Comparison of ENCODE assay signal across 16 cellular contexts in the genomic region with DNA sequence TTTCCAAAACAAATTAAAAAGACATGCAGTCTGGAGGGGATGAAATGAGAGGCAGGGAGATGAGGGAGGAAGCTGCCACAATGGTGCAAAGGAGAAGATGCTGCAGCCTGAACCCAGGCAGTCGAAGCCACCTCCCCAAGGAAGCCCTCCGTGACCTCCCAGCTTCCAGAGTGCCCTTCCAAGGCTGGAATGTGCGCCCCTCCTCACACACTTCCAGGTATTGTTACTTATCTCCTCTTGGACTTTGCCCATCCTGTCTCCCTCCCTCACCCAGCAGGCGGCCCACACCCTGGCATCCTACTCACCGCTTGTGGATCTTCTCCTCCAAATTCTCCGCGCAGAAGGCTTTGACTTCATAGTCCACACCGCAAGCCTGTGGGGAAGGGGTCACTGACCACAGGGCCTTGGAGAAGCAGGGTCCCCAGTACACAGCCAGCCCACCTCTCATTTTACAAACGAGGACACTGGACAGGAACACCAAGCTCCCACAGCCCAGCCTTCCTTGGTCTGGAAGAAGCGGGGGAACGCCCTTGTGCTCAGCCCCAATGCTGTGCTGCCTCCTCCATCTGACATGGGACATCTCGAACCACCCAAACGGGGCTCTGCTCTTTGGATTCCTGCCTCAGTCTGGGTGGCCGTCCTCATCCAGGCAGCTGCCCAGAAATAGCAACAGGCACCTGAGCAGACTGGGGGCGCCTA. TPM values are rescaled to one million over a fixed set of nuclear protein-coding genes. Genes with fewer than 3 reads are reported as not detected.
A peak's percentile ranks its signal among the peaks of the same experiment; 100 is the strongest.
DNase-seq lines count a peak whose midpoint lies in the region; ATAC-seq, FAIRE-seq and TF ChIP-seq lines count a peak whose summit lies in the region.
"Had no signal": no experiment of that assay in that cellular context is flagged by ENCODE, and none has a peak within 500 bp of the region (broad histone marks: within the 10 kb centered on the region; RNA-seq: fewer than 3 reads in every experiment).

No MANE protein-coding gene starts in this region.

- no peaks in the 10 kb centered on the region for H3K9me3 Mint-ChIP-seq in T-cell
- H3K9me3 Mint-ChIP-seq: brain had no signal

- in situ Hi-C loops in brain microvascular endothelial cell (cut with HindIII; ENCODE audit: low pct_ligation_motif_present, low sequenced_read_pairs): no loop called here

- TF ChIP-seq CTCF in osteoblast (IDR thresholded peaks at IDR 0.05; ENCODE audit: extremely low read depth, low read depth, low read length): no peak
- TF ChIP-seq CTCF in brain microvascular endothelial cell (IDR thresholded peaks at IDR 0.05; ENCODE audit: low read depth, low read length, missing control alignments): no peak

- H3K79me2 ChIP-seq in osteoblast (ENCODE audit: insufficient read depth, low read length): no peaks in the 10 kb centered on the region

- H3K27me3 ChIP-seq in BLaER1 (no peaks in the 10 kb centered on the region), osteoblast (ENCODE audit: insufficient read depth, low read length) (no peaks in the 10 kb centered on the region), brain microvascular endothelial cell (replicated peaks) (no peaks in the 10 kb centered on the region)

- H3K4me3 ChIP-seq in BLaER1: no peak overlapping the region
- no peak overlapping the region for H3K4me3 ChIP-seq in osteoblast (ENCODE audit: insufficient read depth, low read length)
- no peak overlapping the region for H3K4me3 ChIP-seq in brain microvascular endothelial cell (ENCODE audit: low read depth, low read length)
- H3K4me3 ChIP-seq: psoas muscle, thoracic aorta had no signal

- no peaks in the 10 kb centered on the region for H3K27me3 Mint-ChIP-seq in T-cell
- H3K27me3 Mint-ChIP-seq: brain had no signal

- no peak for ATAC-seq in T-cell (replicated peaks in 1 of 4)
- peak; percentile 12 for ATAC-seq in left ventricle myocardium superior
- ATAC-seq in GM19463 (IDR thresholded peaks at IDR 0.05; ENCODE audit: unreplicated experiment): no peak

- H3K36me3 Mint-ChIP-seq in T-cell: peaks cover 20% of the 10 kb centered on the region

- H3K4me2 ChIP-seq in BLaER1 (peak overlapping the region; percentile 55), osteoblast (ENCODE audit: insufficient read depth, low read length) (no peak overlapping the region)

- H3K27ac ChIP-seq in BLaER1 (peak overlapping the region; percentile 5; the same call in 1 of the 2 replicates), osteoblast (ENCODE audit: low read depth, low read length) (no peak overlapping the region), brain microvascular endothelial cell (no peak overlapping the region)
- H3K27ac ChIP-seq: psoas muscle, thoracic aorta had no signal

- no peak overlapping the region for H3K9ac ChIP-seq in BLaER1

- H3K9me3 ChIP-seq in BLaER1 (no peaks in the 10 kb centered on the region), osteoblast (ENCODE audit: low read depth, low read length) (no peaks in the 10 kb centered on the region)
- H3K9me3 ChIP-seq: psoas muscle, thoracic aorta had no signal

- no peak for TF ChIP-seq POLR2A in GM12891 (IDR thresholded peaks at IDR 0.05; ENCODE audit: low read depth, low read length)

- peak overlapping the region; percentile 57 to 78 for H3K27ac Mint-ChIP-seq in T-cell

- peaks cover 74% of the 10 kb centered on the region for H3K4me1 ChIP-seq in BLaER1
- no peaks in the 10 kb centered on the region for H3K4me1 ChIP-seq in osteoblast (ENCODE audit: insufficient read depth, low read length)
- H3K4me1 ChIP-seq: psoas muscle had no signal

- no peak for FAIRE-seq in GM12891 (lab: Jason Lieb, UNC)
- FAIRE-seq: endometrium, frontal cortex had no signal

- no peak overlapping the region for H3K4me3 Mint-ChIP-seq in T-cell
- H3K4me3 Mint-ChIP-seq: brain had no signal

- intact Hi-C loops in left ventricle myocardium superior (cut with micrococcal nuclease): loop anchor here (5.0 kb wide), 1 partner anchor 101 kb away; no protein-coding TSS in a partner anchor

- H2AFZ ChIP-seq in osteoblast (ENCODE audit: low read length): no peak overlapping the region

- H4K20me1 ChIP-seq in BLaER1: peaks cover 28% of the 10 kb centered on the region; the same call in 1 of the 2 replicates
- no peaks in the 10 kb centered on the region for H4K20me1 ChIP-seq in osteoblast (ENCODE audit: insufficient read depth, low read length)

- POLR2A ChIA-PET in T-cell (lab: Charles Lee): interaction anchor here in 1 of 2 donors (0.6 kb wide), 1 partner anchor 104 kb away, joined by 4 read pairs; no protein-coding TSS in a partner anchor

- CTCF ChIA-PET in T-cell (lab: Charles Lee): interaction anchor here (0.6 to 3.0 kb wide), 14 partner anchors 9 to 137 kb away, joined by 3 to 38 read pairs (median 6); no protein-coding TSS in a partner anchor

- H3K4me1 Mint-ChIP-seq in T-cell: peaks cover 34 to 44% (median 39%) of the 10 kb centered on the region in 3 donors

- H3K36me3 ChIP-seq in BLaER1 (peaks cover 91% of the 10 kb centered on the region), osteoblast (ENCODE audit: insufficient read depth, low read length) (no peaks in the 10 kb centered on the region), brain microvascular endothelial cell (replicated peaks) (no peaks in the 10 kb centered on the region)
- H3K36me3 ChIP-seq: thoracic aorta had no signal

- no peak for DNase-seq in T-cell
- DNase-seq in left ventricle myocardium superior: peak; percentile 25
- DNase-seq in osteoblast (ENCODE audit: insufficient read length, low spot score, missing footprints): peak; percentile 78
- DNase-seq in AML-193 (lab: John Stamatoyannopoulos, UW): no peak
- DNase-seq in GM12891 (ENCODE audit: insufficient read length, low spot score): no peak
- DNase-seq in brain microvascular endothelial cell: no peak
- DNase-seq: activated gamma-delta T cell, NCI-H1417 treated with DMSO at 0.1 percent for 48 hours had no signal

TF ChIP-seq in GM12891, 5 proteins besides CTCF, POLR2A, EP300 and RAD21:
- TF ChIP-seq PAX5 (IDR thresholded peaks at IDR 0.05; ENCODE audit: insufficient read depth, low read length, severe bottlenecking) (no peak), POLR2AphosphoS5 (IDR thresholded peaks at IDR 0.05; ENCODE audit: low read depth, low read length) (no peak), TAF1 (IDR thresholded peaks at IDR 0.05; ENCODE audit: low read depth, low read length) (no peak), SPI1 (IDR thresholded peaks at IDR 0.05; ENCODE audit: low read depth, low read length) (no peak), POU2F2 (IDR thresholded peaks at IDR 0.05; ENCODE audit: low read depth, low read length) (no peak)

RNA-seq across cellular contexts. Expression of a gene that starts 40.3 kb away (rescaled TPM):
- total RNA-seq in T-cell (under 1 TPM; 0.13 to 0.59 (median 0.47) TPM), left ventricle myocardium superior (not detected), osteoblast (not detected in 2 replicates)
- not detected for polyA plus RNA-seq in GM12891 (2012; ENCODE audit: low read depth, missing spikeins)
- total RNA-seq: frontal cortex, OCI-LY7 had no signal

Comparison
In these comparisons a context has a peak if more than half of its experiments do, and no peak if none do; other contexts are left out.
1. DNase-seq: peak in left ventricle myocardium superior (single experiment) and osteoblast (single experiment); none in T-cell (0 of 34), AML-193 (0 of 2), GM12891 (single experiment) and brain microvascular endothelial cell (single experiment).